In genomic region chr4:39062499-39062898, GRCh38 we compare ENCODE assay signal across 15 cellular contexts. TPM values are rescaled to one million over a fixed set of nuclear protein-coding genes. Genes with fewer than 3 reads are reported as not detected.
DNase-seq lines count a peak whose midpoint lies in the region; ATAC-seq lines count a peak whose summit lies in the region.
"Had no signal": no experiment of that assay in that cellular context is flagged by ENCODE, and none has a peak within 500 bp of the region (broad histone marks: within the 10 kb centered on the region; RNA-seq: fewer than 3 reads in every experiment).

No MANE protein-coding gene starts in this region.

- ATAC-seq in activated T-helper 17 cell treated with anti-CD3 and anti-CD28 coated beads, Interleukin-2, amount 50 U/mL, for 72 hours (replicated peaks): no peak

- peak overlapping the region; percentile 19; the same call in 1 of the 2 replicates for H2AFZ ChIP-seq in GM23248
- H2AFZ ChIP-seq: parathyroid adenoma had no signal

- H3K27ac ChIP-seq in GM23248 (no peak overlapping the region), iPS-20b (ENCODE audit: low read length) (no peak overlapping the region)
- H3K27ac ChIP-seq: esophagus muscularis mucosa, parathyroid adenoma had no signal

- H3K4me1 ChIP-seq in GM23248 (ENCODE audit: insufficient read depth): peaks cover 9% of the 10 kb centered on the region; the same call in 1 of the 2 replicates
- peaks cover 15% of the 10 kb centered on the region for H3K4me1 ChIP-seq in iPS-20b (ENCODE audit: insufficient read depth, low read length)
- H3K4me1 ChIP-seq: parathyroid adenoma had no signal

- no peaks in the 10 kb centered on the region for H4K20me1 ChIP-seq in GM23248 (ENCODE audit: insufficient read depth)

- no peaks in the 10 kb centered on the region for H3K9me3 ChIP-seq in GM23248 (ENCODE audit: low read depth)
- H3K9me3 ChIP-seq in iPS-20b (ENCODE audit: insufficient read depth, low read depth, low read length): no peaks in the 10 kb centered on the region
- H3K9me3 ChIP-seq: esophagus muscularis mucosa had no signal

- H3K9me2 ChIP-seq in GM23248 (ENCODE audit: insufficient read depth): no peaks in the 10 kb centered on the region

- H3K27me3 ChIP-seq in GM23248 (replicated peaks; ENCODE audit: insufficient read depth) (no peaks in the 10 kb centered on the region), iPS-20b (ENCODE audit: insufficient read depth, low read length) (no peaks in the 10 kb centered on the region)
- H3K27me3 ChIP-seq: esophagus muscularis mucosa had no signal

- H3K36me3 Mint-ChIP-seq in activated T-helper 17 cell treated with anti-CD3 and anti-CD28 coated beads, Interleukin-2, amount 50 U/mL, for 72 hours (ENCODE audit: low read depth): peaks cover 6% of the 10 kb centered on the region

- no peaks in the 10 kb centered on the region for H3K9me3 Mint-ChIP-seq in activated T-helper 17 cell treated with anti-CD3 and anti-CD28 coated beads, Interleukin-2, amount 50 U/mL, for 72 hours
- H3K9me3 Mint-ChIP-seq: dendritic cell treated with granulocyte-macrophage colony-stimulating factor and Interleukin-4, amounts not matched to agents 40 ng/mL and 50 ng/mL, for 4 days had no signal

- peaks cover 58% of the 10 kb centered on the region for H3K79me2 ChIP-seq in GM23248 (ENCODE audit: insufficient read depth)
- H3K79me2 ChIP-seq: parathyroid adenoma had no signal

- no peaks in the 10 kb centered on the region for H3K27me3 Mint-ChIP-seq in activated T-helper 17 cell treated with anti-CD3 and anti-CD28 coated beads, Interleukin-2, amount 50 U/mL, for 72 hours
- H3K27me3 Mint-ChIP-seq: dendritic cell treated with granulocyte-macrophage colony-stimulating factor and Interleukin-4, amounts not matched to agents 40 ng/mL and 50 ng/mL, for 4 days had no signal

- in situ Hi-C loops in GM23248 (cut with MboI): loop anchor here (25.0 kb wide), 1 partner anchor 100 kb away; no protein-coding TSS in a partner anchor

- DNase-seq in GM23248 (peak; percentile 22), superior temporal gyrus (ENCODE audit: extremely low spot score) (peak; percentile 46), RPMI8226 (no peak), mucosa of gallbladder (ENCODE audit: low spot score) (no peak), LoVo (ENCODE audit: low spot score) (no peak)
- DNase-seq: activated gamma-delta T cell; aorta; Kasumi-1; mammary epithelial cell; stimulated activated naive CD4-positive, alpha-beta T cell treated with Interleukin-2 at 50 U/mL for 16 hours had no signal

- peaks cover 22% of the 10 kb centered on the region for H3K4me1 Mint-ChIP-seq in activated T-helper 17 cell treated with anti-CD3 and anti-CD28 coated beads, Interleukin-2, amount 50 U/mL, for 72 hours

- H3K4me2 ChIP-seq in GM23248 (ENCODE audit: unreplicated experiment): peak overlapping the region; percentile 25

- peak overlapping the region; percentile 3 for H3K27ac Mint-ChIP-seq in activated T-helper 17 cell treated with anti-CD3 and anti-CD28 coated beads, Interleukin-2, amount 50 U/mL, for 72 hours
- H3K27ac Mint-ChIP-seq: dendritic cell treated with granulocyte-macrophage colony-stimulating factor and Interleukin-4, amounts not matched to agents 40 ng/mL and 50 ng/mL, for 4 days had no signal

- WGBS in GM23248 (ENCODE audit: low coverage in 1 of 2, low lambda C conversion rate in 2 of 2, missing lambda C conversion rate in 2 of 2), 2 experiments: 27 to 29% methylated on average over 6 of the region's 6 CpGs

- H3F3A ChIP-seq in GM23248 (ENCODE audit: insufficient read depth): 0 out of 2 replicates have a peak, but pooled peaks cover 5% of the 10 kb centered on the region

- peak overlapping the region; percentile 2 for H3K4me3 Mint-ChIP-seq in activated T-helper 17 cell treated with anti-CD3 and anti-CD28 coated beads, Interleukin-2, amount 50 U/mL, for 72 hours
- H3K4me3 Mint-ChIP-seq: dendritic cell treated with granulocyte-macrophage colony-stimulating factor and Interleukin-4, amounts not matched to agents 40 ng/mL and 50 ng/mL, for 4 days had no signal

- H3K4me3 ChIP-seq in GM23248 (peak overlapping the region; percentile 1; the same call in 1 of the 2 replicates), iPS-20b (ENCODE audit: low read length) (peak overlapping the region; percentile 36)
- H3K4me3 ChIP-seq: esophagus muscularis mucosa had no signal

- H3K9ac ChIP-seq in GM23248: no peak overlapping the region
- no peak overlapping the region for H3K9ac ChIP-seq in iPS-20b (ENCODE audit: low read depth, low read length)
- H3K9ac ChIP-seq: parathyroid adenoma had no signal

- no peaks in the 10 kb centered on the region for H3K36me3 ChIP-seq in GM23248 (ENCODE audit: low read depth)
- H3K36me3 ChIP-seq in iPS-20b (ENCODE audit: insufficient read depth, low read depth, low read length): no peaks in the 10 kb centered on the region
- H3K36me3 ChIP-seq: esophagus muscularis mucosa had no signal

RNA-seq across cellular contexts. Expression of gene KLHL5, which starts 0.5 kb away (rescaled TPM):
- 43.3 and 49.4 TPM in 2 replicates for total RNA-seq in GM23248 (2014; rRNA removed; shearing (Covaris generic))
- polyA plus RNA-seq in GM23248 (2016; fragmentation: Nextera tagmentation; extraction: Ambion mirVana): 27.0 and 28.3 TPM in 2 replicates
- 10 to 100 TPM; 19.4 to 28.1 TPM for total RNA-seq in activated T-helper 17 cell treated with anti-CD3 and anti-CD28 coated beads, Interleukin-2, amount 50 U/mL, for 72 hours
- total RNA-seq in mucosa of gallbladder: 29.6 TPM

RNA-seq across cellular contexts. Expression of gene TMEM156, which starts 30.3 kb away (rescaled TPM):
- not detected in 2 replicates for total RNA-seq in GM23248 (2014; rRNA removed; shearing (Covaris generic))
- 0.30 TPM in 1 of 2 replicates, not detected in the other for polyA plus RNA-seq in GM23248 (2016; fragmentation: Nextera tagmentation; extraction: Ambion mirVana)
- total RNA-seq in activated T-helper 17 cell treated with anti-CD3 and anti-CD28 coated beads, Interleukin-2, amount 50 U/mL, for 72 hours: 10 to 100 TPM; 25.7 to 37.9 TPM
- 3.3 TPM for total RNA-seq in mucosa of gallbladder

Comparison
In these comparisons a context has a peak if more than half of its experiments do, and no peak if none do; other contexts are left out.
1. DNase-seq: peak in GM23248 (single experiment) and superior temporal gyrus (single experiment); none in RPMI8226 (single experiment), mucosa of gallbladder (single experiment) and LoVo (single experiment).